16 cellular contexts compared by ENCODE assay signal in genomic region chr2:66173635-66174034, GRCh38.
DNase-seq lines count a peak whose midpoint lies in the region; ATAC-seq lines count a peak whose summit lies in the region.
"Had no signal": no experiment of that assay in that cellular context is flagged by ENCODE, and none has a peak within 500 bp of the region (broad histone marks: within the 10 kb centered on the region; RNA-seq: fewer than 3 reads in every experiment).

No MANE protein-coding gene starts in this region.

- H3K23ac ChIP-seq in neuronal stem cell (ENCODE audit: low read depth, low read length, poor library complexity), result no peak overlapping the region

- no peak overlapping the region for H3K4ac ChIP-seq in neuronal stem cell (ENCODE audit: low read length)

- peak; percentile 84 for DNase-seq in DMS 273 (lab: John Stamatoyannopoulos, UW; ENCODE audit: unreplicated experiment)
- DNase-seq in NCI-H1694 (lab: John Stamatoyannopoulos, UW), result peak; percentile 64
- peak; percentile 97 for DNase-seq in NCI-H82 (lab: John Stamatoyannopoulos, UW)
- no peak for DNase-seq in activated naive CD4-positive, alpha-beta T cell treated with Interleukin-2 at 50 U/mL for 16 hours
- DNase-seq in RPMI8226, result no peak
- DNase-seq in neuronal stem cell (ENCODE audit: low spot score), result no peak
- DNase-seq: 8988T; CD4-positive, CD25-positive, alpha-beta regulatory T cell; DMS153; DMS79 treated with DMSO at 0.1 percent for 48 hours; EL; GDM1; GOT3; H9 had no signal

- H3K36me3 ChIP-seq in neuronal stem cell (replicated peaks in 1 of 2; ENCODE audit: control insufficient read depth in 2 of 2, insufficient read depth in 2 of 2, low read length in 2 of 2), result no peaks in the 10 kb centered on the region
- H3K36me3 ChIP-seq: BLaER1 treated with 17β-estradiol and CSF1 and Interleukin-3, amounts not matched to agents 10 nM and 100 nM had no signal

- H3K18ac ChIP-seq in neuronal stem cell (ENCODE audit: low read length), result no peak overlapping the region

- no peak overlapping the region for H4K91ac ChIP-seq in neuronal stem cell (ENCODE audit: low read depth, low read length, poor library complexity)

- H3K4me1 ChIP-seq in neuronal stem cell (ENCODE audit: control insufficient read depth in 2 of 2, insufficient read depth in 1 of 2, low read depth in 1 of 2, low read length in 2 of 2), result no peaks in the 10 kb centered on the region
- H3K4me1 ChIP-seq: BLaER1 treated with 17β-estradiol and CSF1 and Interleukin-3, amounts not matched to agents 10 nM and 100 nM had no signal

- H2BK5ac ChIP-seq in neuronal stem cell (ENCODE audit: low read length), result no peak overlapping the region

- no peak overlapping the region for H2AK5ac ChIP-seq in neuronal stem cell (ENCODE audit: low read depth, low read length)

- H4K8ac ChIP-seq in neuronal stem cell (ENCODE audit: low read depth, low read length), result no peak overlapping the region

- H2BK15ac ChIP-seq in neuronal stem cell (ENCODE audit: low read length), result no peak overlapping the region

- no peak overlapping the region for H3K4me2 ChIP-seq in neuronal stem cell (ENCODE audit: insufficient read depth, low read length, poor library complexity, severe bottlenecking)
- H3K4me2 ChIP-seq: BLaER1 treated with 17β-estradiol and CSF1 and Interleukin-3, amounts not matched to agents 10 nM and 100 nM had no signal

- no peak overlapping the region for H3K4me3 ChIP-seq in neuronal stem cell (ENCODE audit: low read length in 2 of 2)
- H3K4me3 ChIP-seq: BLaER1 treated with 17β-estradiol and CSF1 and Interleukin-3, amounts not matched to agents 10 nM and 100 nM had no signal

- H2AFZ ChIP-seq in neuronal stem cell (ENCODE audit: low read length), result no peak overlapping the region

- no peaks in the 10 kb centered on the region for H3K79me1 ChIP-seq in neuronal stem cell (ENCODE audit: low read depth, low read length)

- ATAC-seq in esophagus mucosa, result peak; percentile 60

- WGBS in neuronal stem cell (ENCODE audit: extremely low coverage in 2 of 2, insufficient read length in 2 of 2, insufficient replicate concordance in 1 of 2), 2 donors, result no CpG with 5 or more reads among the region's 2 CpGs

- H3K27ac ChIP-seq in neuronal stem cell (replicated peaks; ENCODE audit: low read length), result no peak overlapping the region
- H3K27ac ChIP-seq: BLaER1 treated with 17β-estradiol and CSF1 and Interleukin-3, amounts not matched to agents 10 nM and 100 nM had no signal

- H3K9ac ChIP-seq in neuronal stem cell (ENCODE audit: low read depth, low read length, poor library complexity), result no peak overlapping the region
- H3K9ac ChIP-seq: BLaER1 treated with 17β-estradiol and CSF1 and Interleukin-3, amounts not matched to agents 10 nM and 100 nM had no signal

- H3K9me3 ChIP-seq in neuronal stem cell (replicated peaks in 1 of 2; ENCODE audit: control insufficient read depth in 2 of 2, insufficient read depth in 1 of 2, low read depth in 1 of 2, low read length in 2 of 2), result no peaks in the 10 kb centered on the region
- H3K9me3 ChIP-seq: BLaER1 treated with 17β-estradiol and CSF1 and Interleukin-3, amounts not matched to agents 10 nM and 100 nM had no signal

- H3K27me3 ChIP-seq in neuronal stem cell (ENCODE audit: control insufficient read depth in 3 of 3, insufficient read depth in 3 of 3, low read depth in 1 of 3, low read length in 3 of 3), result no peaks in the 10 kb centered on the region
- H3K27me3 ChIP-seq: BLaER1 treated with 17β-estradiol and CSF1 and Interleukin-3, amounts not matched to agents 10 nM and 100 nM had no signal

- H2BK120ac ChIP-seq in neuronal stem cell (ENCODE audit: low read depth, low read length), result no peak overlapping the region

- H2BK12ac ChIP-seq in neuronal stem cell (ENCODE audit: low read length), result no peak overlapping the region

- H3K14ac ChIP-seq in neuronal stem cell (ENCODE audit: low read length), result no peak overlapping the region

Comparison
In these comparisons a context has a peak if more than half of its experiments do, and no peak if none do; other contexts are left out.
1. DNase-seq: peak in DMS 273 (single experiment), NCI-H1694 (single experiment) and NCI-H82 (single experiment); none in activated naive CD4-positive, alpha-beta T cell treated with Interleukin-2 at 50 U/mL for 16 hours (single experiment), RPMI8226 (single experiment) and neuronal stem cell (single experiment).